ENCODE assay signal across 8 cellular contexts in genomic region chr2:26043862-26044736, GRCh38. TPM values are rescaled to one million over a fixed set of nuclear protein-coding genes. Genes with fewer than 3 reads are reported as not detected.
DNase-seq lines count a peak whose midpoint lies in the region; TF ChIP-seq lines count a peak whose summit lies in the region.

No MANE protein-coding gene starts in this region.

- H3K36me3 ChIP-seq in SK-N-MC (ENCODE audit: insufficient read depth, low read length): peaks cover 33% of the 10 kb centered on the region
- H3K36me3 ChIP-seq in subcutaneous abdominal adipose tissue (ENCODE audit: control insufficient read depth in 5 of 5, insufficient read depth in 5 of 5, low read length in 5 of 5): peaks cover 0 to 5% (median 0%) of the 10 kb centered on the region in 5 donors

- POLR2A ChIA-PET in activated CD4-positive, alpha-beta T cell treated with anti-CD3 and anti-CD28 coated beads, Interleukin-2, amount 10 ng/mL, durations not matched to agents 7 days and 5 days (lab: Charles Lee): no interaction called here

- no peak for DNase-seq in activated CD4-positive, alpha-beta T cell treated with anti-CD3 and anti-CD28 coated beads, Interleukin-2, amount 10 ng/mL, durations not matched to agents 7 days and 5 days
- no peak for DNase-seq in activated CD4-positive, alpha-beta T cell treated with anti-CD3 and anti-CD28 coated beads, Interleukin-2, amount 50 U/mL, for 1 hour
- DNase-seq in SK-N-MC (ENCODE audit: low read depth, low spot score) (no peak), glutamatergic neuron (no peak), SW480 (ENCODE audit: low spot score) (no peak), cortex of kidney (lab: John Stamatoyannopoulos, UW) (no peak), NCI-H2107 treated with DMSO at 0.1 percent for 48 hours (lab: John Stamatoyannopoulos, UW; ENCODE audit: unreplicated experiment) (no peak)

- peaks cover 4% of the 10 kb centered on the region for H3K9me3 Mint-ChIP-seq in activated CD4-positive, alpha-beta T cell treated with anti-CD3 and anti-CD28 coated beads, Interleukin-2, amount 10 ng/mL, durations not matched to agents 7 days and 5 days
- H3K9me3 Mint-ChIP-seq in glutamatergic neuron (ENCODE audit: unreplicated experiment): no peaks in the 10 kb centered on the region

- H3K27me3 Mint-ChIP-seq in activated CD4-positive, alpha-beta T cell treated with anti-CD3 and anti-CD28 coated beads, Interleukin-2, amount 10 ng/mL, durations not matched to agents 7 days and 5 days: no peaks in the 10 kb centered on the region
- no peaks in the 10 kb centered on the region for H3K27me3 Mint-ChIP-seq in glutamatergic neuron (ENCODE audit: unreplicated experiment)

- H3K9ac ChIP-seq in SK-N-MC (ENCODE audit: insufficient read length): no peak overlapping the region
- H3K9ac ChIP-seq in subcutaneous abdominal adipose tissue (ENCODE audit: low read length in 5 of 5): peak overlapping the region in 4 of 5 donors; percentile 20 to 62 (median 38)

- H3K9me3 ChIP-seq in SK-N-MC (ENCODE audit: low read depth, low read length): no peaks in the 10 kb centered on the region
- no peaks in the 10 kb centered on the region for H3K9me3 ChIP-seq in subcutaneous abdominal adipose tissue (ENCODE audit: control insufficient read depth in 5 of 5, low read length in 5 of 5)

- peak overlapping the region; percentile 27 for H3K27ac Mint-ChIP-seq in activated CD4-positive, alpha-beta T cell treated with anti-CD3 and anti-CD28 coated beads, Interleukin-2, amount 10 ng/mL, durations not matched to agents 7 days and 5 days
- no peak overlapping the region for H3K27ac Mint-ChIP-seq in glutamatergic neuron (ENCODE audit: unreplicated experiment)

- peaks cover 45% of the 10 kb centered on the region for H3K4me1 Mint-ChIP-seq in activated CD4-positive, alpha-beta T cell treated with anti-CD3 and anti-CD28 coated beads, Interleukin-2, amount 10 ng/mL, durations not matched to agents 7 days and 5 days
- peaks cover 11% of the 10 kb centered on the region for H3K4me1 Mint-ChIP-seq in glutamatergic neuron (ENCODE audit: low read depth, unreplicated experiment)

- TF ChIP-seq CTCF in glutamatergic neuron (IDR thresholded peaks at IDR 0.05; ENCODE audit: partially characterized antibody, unreplicated experiment): no peak

- CTCF ChIA-PET in activated CD4-positive, alpha-beta T cell treated with anti-CD3 and anti-CD28 coated beads, Interleukin-2, amount 10 ng/mL, durations not matched to agents 7 days and 5 days (lab: Charles Lee): interaction anchor here (0.6 to 1.1 kb wide), 3 partner anchors 10 to 51 kb away, joined by 3 to 4 read pairs (median 3); partner anchors contain the start of gene RAB10

- H3K4me1 ChIP-seq in subcutaneous abdominal adipose tissue (ENCODE audit: control insufficient read depth in 5 of 5, insufficient read depth in 5 of 5, low read length in 5 of 5): peaks cover 0 to 31% (median 18%) of the 10 kb centered on the region in 5 donors

- H3K27me3 ChIP-seq in subcutaneous abdominal adipose tissue (ENCODE audit: control insufficient read depth in 5 of 5, insufficient read depth in 4 of 5, low read length in 5 of 5): no peaks in the 10 kb centered on the region

- no peak overlapping the region for H3K4me3 ChIP-seq in SK-N-MC
- peak overlapping the region in 2 of 5 donors; percentile 30 to 33 for H3K4me3 ChIP-seq in subcutaneous abdominal adipose tissue (ENCODE audit: low read depth in 1 of 5, low read length in 5 of 5)

- peaks cover 27% of the 10 kb centered on the region for H3K36me3 Mint-ChIP-seq in activated CD4-positive, alpha-beta T cell treated with anti-CD3 and anti-CD28 coated beads, Interleukin-2, amount 10 ng/mL, durations not matched to agents 7 days and 5 days (ENCODE audit: low read depth)
- H3K36me3 Mint-ChIP-seq in glutamatergic neuron (ENCODE audit: unreplicated experiment): no peaks in the 10 kb centered on the region

- H3K27ac ChIP-seq in SK-N-MC: 0 out of 2 replicates have a peak overlapping the region, but pooled peaks have one; percentile 28
- peak overlapping the region; percentile 21 for H3K27ac ChIP-seq in subcutaneous abdominal adipose tissue (ENCODE audit: low read depth, low read length)

- H3K4me3 Mint-ChIP-seq in activated CD4-positive, alpha-beta T cell treated with anti-CD3 and anti-CD28 coated beads, Interleukin-2, amount 10 ng/mL, durations not matched to agents 7 days and 5 days: peak overlapping the region; percentile 0
- H3K4me3 Mint-ChIP-seq in glutamatergic neuron (ENCODE audit: unreplicated experiment): peak overlapping the region; percentile 20

RNA-seq across cellular contexts. Expression of gene RAB10, which starts 10.2 kb away (rescaled TPM):
- 100 to 1,000 TPM; 107 to 123 TPM for total RNA-seq in activated CD4-positive, alpha-beta T cell treated with anti-CD3 and anti-CD28 coated beads, Interleukin-2, amount 10 ng/mL, durations not matched to agents 7 days and 5 days
- 168 TPM for total RNA-seq in glutamatergic neuron (ENCODE audit: unreplicated experiment)
